13 cellular contexts compared by ENCODE assay signal in the genomic region with DNA sequence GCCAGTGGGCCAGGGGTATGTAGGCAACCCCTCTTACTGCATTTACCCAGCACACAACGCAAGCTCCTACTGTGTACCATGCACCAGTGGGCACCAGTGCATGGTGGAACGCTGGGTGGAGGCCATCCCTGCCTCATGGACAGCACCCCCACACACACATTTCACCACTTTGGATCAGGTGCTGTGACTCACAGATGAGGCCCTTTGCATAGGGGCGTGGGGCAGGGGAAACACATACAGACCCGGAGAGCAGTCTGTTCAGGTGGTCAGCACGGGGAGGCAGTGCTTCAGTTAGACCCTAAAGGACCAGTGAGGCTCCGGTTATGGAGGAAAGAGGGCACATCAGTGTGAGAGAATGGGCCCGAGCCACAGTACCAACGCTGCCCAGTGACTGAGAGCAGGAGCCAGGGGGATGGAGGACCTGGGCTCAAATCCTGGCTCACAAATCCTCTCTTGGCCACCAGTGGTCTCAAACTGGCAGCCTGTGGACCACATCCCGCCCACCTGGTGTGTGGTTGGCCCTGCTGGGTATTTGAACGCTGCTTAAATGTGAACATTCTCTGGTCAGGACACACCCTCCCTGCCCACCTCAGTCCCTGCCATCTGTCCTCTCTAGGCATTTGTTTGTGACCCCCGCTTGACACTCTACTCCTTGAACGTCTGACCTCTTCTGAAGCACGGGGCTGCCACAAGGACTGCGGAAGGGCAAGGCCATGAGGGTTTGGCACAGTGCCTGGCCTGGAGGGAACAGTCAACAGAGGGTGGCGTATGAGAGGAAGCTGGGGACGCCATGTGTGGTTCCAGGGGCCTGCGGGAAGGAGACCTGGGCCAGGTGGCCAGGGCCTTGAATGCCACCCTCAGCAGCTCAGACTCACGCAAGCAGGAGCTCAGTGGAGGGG. TPM values are rescaled to one million over a fixed set of nuclear protein-coding genes. Genes with fewer than 3 reads are reported as not detected.
DNase-seq lines count a peak whose midpoint lies in the region; ATAC-seq and TF ChIP-seq lines count a peak whose summit lies in the region.
"Had no signal": no experiment of that assay in that cellular context is flagged by ENCODE, and none has a peak within 500 bp of the region (broad histone marks: within the 10 kb centered on the region; RNA-seq: fewer than 3 reads in every experiment).

No MANE protein-coding gene starts in this region.

- H3K36me3 ChIP-seq in body of pancreas (replicated peaks in 1 of 2; ENCODE audit: insufficient read depth in 1 of 2, low read depth in 2 of 2) (no peaks in the 10 kb centered on the region), mesendoderm (ENCODE audit: control insufficient read depth, insufficient read depth, low read length) (no peaks in the 10 kb centered on the region), colonic mucosa (no peaks in the 10 kb centered on the region)

- H3K9ac ChIP-seq in mesendoderm (ENCODE audit: low read length) (no peak overlapping the region), colonic mucosa (ENCODE audit: low read depth in 2 of 2, low read length in 2 of 2) (no peak overlapping the region)

- H2BK5ac ChIP-seq in mesendoderm (ENCODE audit: low read length) = no peak overlapping the region

- intact Hi-C loops in body of pancreas (cut with DNase I) (no loop called here), colonic mucosa (cut with DNase I) (no loop called here)

- H3K27me3 ChIP-seq in body of pancreas (no peaks in the 10 kb centered on the region), mesendoderm (ENCODE audit: insufficient read depth, low read length, poor library complexity) (no peaks in the 10 kb centered on the region), colonic mucosa (no peaks in the 10 kb centered on the region)

- no peak for TF ChIP-seq POLR2A in body of pancreas (IDR thresholded peaks at IDR 0.05)

- H3K4me3 ChIP-seq in body of pancreas (no peak overlapping the region), mesendoderm (ENCODE audit: low read length) (no peak overlapping the region), colonic mucosa (no peak overlapping the region)

- H3K79me2 ChIP-seq in mesendoderm (ENCODE audit: control insufficient read depth, insufficient read depth, low read length) = no peaks in the 10 kb centered on the region

- no peak overlapping the region for H2BK15ac ChIP-seq in mesendoderm (replicated peaks; ENCODE audit: low read depth)

- TF ChIP-seq CTCF in body of pancreas (IDR thresholded peaks at IDR 0.05) (no peak), colonic mucosa (IDR thresholded peaks at IDR 0.05) (no peak)

- no peak overlapping the region for H4K8ac ChIP-seq in mesendoderm (ENCODE audit: low read depth, low read length)

- no peak overlapping the region for H2BK120ac ChIP-seq in mesendoderm (ENCODE audit: low read depth, low read length)

- peak; percentile 69 for ATAC-seq in body of pancreas
- ATAC-seq in HG02852 (IDR thresholded peaks at IDR 0.05; ENCODE audit: unreplicated experiment) = no peak
- ATAC-seq: CD8-positive, alpha-beta T cell; T-helper 17 cell had no signal

- H3K9me3 ChIP-seq in body of pancreas = no peaks in the 10 kb centered on the region
- no peaks in the 10 kb centered on the region for H3K9me3 ChIP-seq in colonic mucosa

- H3K23ac ChIP-seq in mesendoderm (ENCODE audit: low read length) = no peak overlapping the region

- no peak overlapping the region for H3K18ac ChIP-seq in mesendoderm (ENCODE audit: low read length)

- H4K5ac ChIP-seq in mesendoderm (ENCODE audit: low read length) = no peak overlapping the region

- H3K27ac ChIP-seq in body of pancreas (peak overlapping the region in 3 of 4 donors; percentile 3 to 56 (median 41)), mesendoderm (ENCODE audit: low read depth, low read length) (no peak overlapping the region), colonic mucosa (no peak overlapping the region)

- H3K4me2 ChIP-seq in mesendoderm (ENCODE audit: low read length) = no peak overlapping the region

- no peak overlapping the region for H2AK5ac ChIP-seq in mesendoderm (ENCODE audit: low read length)

- DNase-seq in CD1c-positive myeloid dendritic cell (ENCODE audit: extremely low spot score) = peak; percentile 44
- peak; percentile 23 for DNase-seq in LHCN-M2 (ENCODE audit: low read depth)
- peak; percentile 59 to 80 (median 74) for DNase-seq in body of pancreas
- no peak for DNase-seq in mesendoderm
- no peak for DNase-seq in colonic mucosa
- no peak for DNase-seq in superior temporal gyrus (ENCODE audit: extremely low spot score)
- no peak for DNase-seq in stimulated activated CD4-positive, alpha-beta T cell treated with anti-CD3 and anti-CD28 coated beads, Interleukin-1b, Interleukin-23, amount 100 ng/mL, for 48 hours
- DNase-seq: dermis blood vessel endothelial cell; IMR-90; stimulated activated CD4-positive, alpha-beta T cell treated with anti-CD3 and anti-CD28 coated beads, Interleukin-2, amount 100 ng/mL, for 48 hours had no signal

- peak overlapping the region; percentile 37 for H3K56ac ChIP-seq in mesendoderm (ENCODE audit: low read length)

- H3K79me1 ChIP-seq in mesendoderm (ENCODE audit: low read length) = peaks cover 2% of the 10 kb centered on the region

- peaks cover 24% of the 10 kb centered on the region for H3K4me1 ChIP-seq in body of pancreas
- H3K4me1 ChIP-seq in mesendoderm (ENCODE audit: control insufficient read depth, low read depth, low read length) = peaks cover 11% of the 10 kb centered on the region
- H3K4me1 ChIP-seq in colonic mucosa = no peaks in the 10 kb centered on the region

- WGBS in body of pancreas, 2 donors = 57 to 64% methylated on average over 15 to 18 of the region's 18 CpGs
- WGBS in mesendoderm (ENCODE audit: extremely low coverage, insufficient coverage, low lambda C conversion rate) = no CpG with 5 or more reads among the region's 18 CpGs

- no peak overlapping the region for H3K4ac ChIP-seq in mesendoderm (ENCODE audit: low read depth, low read length)

RNA-seq across cellular contexts. Expression of gene FAM222A, which starts 46.7 kb away (rescaled TPM):
- total RNA-seq in LHCN-M2 (2014; rRNA removed) (1.2 and 1.7 TPM in 2 replicates), body of pancreas (10 to 100 TPM in 1 of 2 donors, 1 to 10 TPM in 1; 8.0 to 16.2 TPM), colonic mucosa (1 to 10 TPM; 3.9 to 5.5 TPM)
- 0.68 TPM for polyA plus RNA-seq in LHCN-M2 (2012)
- polyA plus RNA-seq in mesendoderm (2013, experiment 1 of 2) = 5.4 TPM
- polyA plus RNA-seq in mesendoderm (2013, experiment 2 of 2) = 4.8 TPM

Comparison
In these comparisons a context has a peak if more than half of its experiments do, and no peak if none do; other contexts are left out.
1. DNase-seq: peak in CD1c-positive myeloid dendritic cell (single experiment), LHCN-M2 (single experiment) and body of pancreas (4 of 4); none in mesendoderm (single experiment), colonic mucosa (single experiment), superior temporal gyrus (single experiment) and stimulated activated CD4-positive, alpha-beta T cell treated with anti-CD3 and anti-CD28 coated beads, Interleukin-1b, Interleukin-23, amount 100 ng/mL, for 48 hours (single experiment).
2. H3K27ac ChIP-seq: peak in body of pancreas (3 of 4); none in mesendoderm (single experiment) and colonic mucosa (single experiment).